Comparison of ENCODE assay signal across 1 cellular context in the genomic region with DNA sequence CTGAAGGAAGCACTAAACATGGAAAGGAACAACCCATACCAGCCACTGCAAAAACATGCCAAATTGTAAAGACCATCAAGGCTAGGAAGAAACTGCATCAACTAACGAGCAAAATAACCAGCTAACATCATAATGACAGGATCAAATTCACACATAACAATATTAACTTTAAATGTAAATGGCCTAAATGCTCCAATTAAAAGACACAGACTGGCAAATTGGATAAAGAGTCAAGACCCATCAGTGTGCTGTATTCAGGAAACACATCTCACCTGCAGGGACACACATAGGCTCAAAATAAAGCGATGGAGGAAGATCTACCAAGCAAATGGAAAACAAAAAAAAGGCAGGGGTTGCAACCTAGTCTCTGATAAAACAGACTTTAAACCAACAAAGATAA.
DNase-seq lines count a peak whose midpoint lies in the region; ATAC-seq, FAIRE-seq and TF ChIP-seq lines count a peak whose summit lies in the region.
"Not testable (repeated sequence)": the region's sequence is repeated elsewhere in the genome, so short reads cannot be mapped to it uniquely, and the experiment has no call there.

No MANE protein-coding gene starts in this region.

- not testable (repeated sequence) for H3K27ac ChIP-seq in K562 (ENCODE audit: extremely low read depth, low read depth, low read length)

- DNase-seq in K562 (ENCODE audit: extremely low read depth in 1 of 4, low spot score in 3 of 4) = not testable (repeated sequence)

- BruUV-seq in K562 (replicated peaks; lab: Mats Ljungman, UMichigan) = not testable (repeated sequence)

- peaks cover 15 to 27% of the 10 kb centered on the region in 2 experiments; a peak in 4 of 5 replicates for H3K27me3 ChIP-seq in K562 (ENCODE audit: control insufficient read depth in 2 of 2, insufficient read depth in 2 of 2, low read length in 2 of 2)

- H3K4me2 ChIP-seq in K562 (ENCODE audit: insufficient read depth, low read length) = not testable (repeated sequence)

- not testable (repeated sequence) for TF ChIP-seq RAD21 in K562 (CRISPR knock-in tag; conservative IDR thresholded peaks at IDR 0.05 in 1 of 2, IDR thresholded peaks at IDR 0.05 in 1 of 2)

- 0% methylated on average over 1 of the region's 2 CpGs for WGBS in K562 (ENCODE audit: insufficient coverage, low coverage, missing lambda C conversion rate)

- not testable (repeated sequence) for TF ChIP-seq CTCF in K562 (IDR thresholded peaks at IDR 0.05 in 2 of 3, conservative IDR thresholded peaks at IDR 0.05 in 1 of 3; ENCODE audit: insufficient read depth in 2 of 3, low read depth in 1 of 3, low read length in 3 of 3)

- CTCF ChIA-PET in K562 (lab: Yijun Ruan, JAX; ENCODE audit: low intra/inter-chr PET ratio) = not testable (repeated sequence)

- not testable (repeated sequence) for H3K4me1 ChIP-seq in K562 (replicated peaks in 1 of 2; ENCODE audit: control insufficient read depth in 2 of 2, insufficient read depth in 2 of 2, low read length in 2 of 2)

- not testable (repeated sequence) for H3K4me3 ChIP-seq in K562

- intact Hi-C loops in K562 (cut with micrococcal nuclease) = not testable (repeated sequence)

- in situ Hi-C loops in K562 (cut with MboI) = not testable (repeated sequence)

- TF ChIP-seq POLR2A in K562 (conservative IDR thresholded peaks at IDR 0.05) = not testable (repeated sequence)

- not testable (repeated sequence) for TF ChIP-seq EP300 in K562 (IDR thresholded peaks at IDR 0.05; ENCODE audit: low read length)

- not testable (repeated sequence) for FAIRE-seq in K562 (lab: Jason Lieb, UNC)

- POLR2A ChIA-PET in K562 (lab: Yijun Ruan, JAX) = not testable (repeated sequence)

- not testable (repeated sequence) for H2AFZ ChIP-seq in K562 (ENCODE audit: low read depth, low read length)

- not testable (repeated sequence) for H3K9me3 ChIP-seq in K562 (replicated peaks; ENCODE audit: control insufficient read depth, insufficient read depth, low read depth, low read length)

- H3K9me1 ChIP-seq in K562 (ENCODE audit: control insufficient read depth, insufficient read depth, low read length) = not testable (repeated sequence)

- not testable (repeated sequence) for H4K20me1 ChIP-seq in K562 (replicated peaks; ENCODE audit: control insufficient read depth, insufficient read depth, low read length)

- ATAC-seq in K562 = not testable (repeated sequence)

- H3K36me3 ChIP-seq in K562 (ENCODE audit: control insufficient read depth, insufficient read depth, low read length) = not testable (repeated sequence)

- not testable (repeated sequence) for H3K9ac ChIP-seq in K562 (ENCODE audit: insufficient read depth in 1 of 2, low read depth in 2 of 2, low read length in 2 of 2)

- H3K79me2 ChIP-seq in K562 (ENCODE audit: control insufficient read depth, insufficient read depth, low read length) = not testable (repeated sequence)

TF ChIP-seq in K562, 482 proteins besides CTCF, POLR2A, EP300 and RAD21:
- peak; percentile 93 for TF ChIP-seq ZNF507 (tag; conservative IDR thresholded peaks at IDR 0.05)
